ENCODE assay signal across 10 cellular contexts in genomic region chr12:131511803-131512564, GRCh38.
A peak's percentile ranks its signal among the peaks of the same experiment; 100 is the strongest.
DNase-seq lines count a peak whose midpoint lies in the region; ATAC-seq, FAIRE-seq and TF ChIP-seq lines count a peak whose summit lies in the region.
"Had no signal": no experiment of that assay in that cellular context is flagged by ENCODE, and none has a peak within 500 bp of the region (broad histone marks: within the 10 kb centered on the region; RNA-seq: fewer than 3 reads in every experiment).

No MANE protein-coding gene starts in this region.

- H3K27me3 ChIP-seq in H1 (replicated peaks in 1 of 4; ENCODE audit: control insufficient read depth in 3 of 4, extremely low read depth in 1 of 4, insufficient read depth in 3 of 4, low read length in 3 of 4): no peaks in the 10 kb centered on the region
- H3K27me3 ChIP-seq: ovary had no signal

- H3K4me1 Mint-ChIP-seq in chondrocyte (ENCODE audit: low read depth): peaks cover 5% of the 10 kb centered on the region

- peaks cover 2% of the 10 kb centered on the region for H3K36me3 Mint-ChIP-seq in chondrocyte (ENCODE audit: low read depth)

- no peaks in the 10 kb centered on the region for H3K79me1 ChIP-seq in H1 (ENCODE audit: low read depth, low read length)

- 0 out of 2 replicates have a peak overlapping the region, but pooled peaks have one; percentile 3 for H2BK20ac ChIP-seq in H1 (ENCODE audit: low read length)

- no peak overlapping the region for H3K56ac ChIP-seq in H1 (replicated peaks; ENCODE audit: insufficient read length, low read depth, low read length)

- H2BK15ac ChIP-seq in H1 (ENCODE audit: low read length): peak overlapping the region; percentile 88; the same call in 1 of the 2 replicates

- peak overlapping the region; percentile 84 for H2BK12ac ChIP-seq in H1 (ENCODE audit: low read depth, low read length)

- peaks cover 0 to 10% (median 5%) of the 10 kb centered on the region in 4 experiments; a peak in 5 of 7 replicates for H3K4me1 ChIP-seq in H1 (replicated peaks in 1 of 4; ENCODE audit: control insufficient read depth in 3 of 4, insufficient read depth in 4 of 4, low read length in 3 of 4)

- H3K4me3 Mint-ChIP-seq in chondrocyte (ENCODE audit: unreplicated experiment): no peak overlapping the region

- H3K9ac ChIP-seq in H1 (replicated peaks in 1 of 4; ENCODE audit: extremely low read depth in 1 of 4, low read depth in 3 of 4, low read length in 3 of 4): no peak overlapping the region

- no peak overlapping the region for H2AK5ac ChIP-seq in H1 (ENCODE audit: low read depth, low read length)

- H2AFZ ChIP-seq in H1 (ENCODE audit: low read length): no peak overlapping the region

- POLR2A ChIA-PET in H1 (lab: Charles Lee; ENCODE audit: partially characterized antibody): no interaction called here

- H3K23me2 ChIP-seq in H1 (ENCODE audit: low read depth, low read length): no peaks in the 10 kb centered on the region

- peaks cover 13% of the 10 kb centered on the region for H3K9me3 Mint-ChIP-seq in chondrocyte (ENCODE audit: low read depth)

- FAIRE-seq in H1 (lab: Jason Lieb, UNC): no peak

- intact Hi-C loops in Right ventricle myocardium inferior (cut with DNase I): no loop called here

- H3K27ac Mint-ChIP-seq in chondrocyte (ENCODE audit: unreplicated experiment): no peak overlapping the region

- no peak overlapping the region for H2BK120ac ChIP-seq in H1 (replicated peaks; ENCODE audit: low read depth, low read length)

- peak; percentile 21 for ATAC-seq in GM18511 (IDR thresholded peaks at IDR 0.05; ENCODE audit: unreplicated experiment)
- ATAC-seq in GM21576 (IDR thresholded peaks at IDR 0.05; ENCODE audit: unreplicated experiment): peak; percentile 22
- peak; percentile 33 for ATAC-seq in HG03432 (IDR thresholded peaks at IDR 0.05; ENCODE audit: unreplicated experiment)
- no peak for ATAC-seq in Right ventricle myocardium inferior

- no peak overlapping the region for H4K5ac ChIP-seq in H1 (ENCODE audit: insufficient read length, low read depth, low read length)

- DNase-seq in H1 (ENCODE audit: low read depth in 1 of 2, low spot score in 2 of 2) (no peak), chondrocyte (ENCODE audit: low spot score) (no peak), Right ventricle myocardium inferior (ENCODE audit: missing footprints) (no peak), putamen (ENCODE audit: low spot score) (no peak)
- no peak for DNase-seq in stimulated activated CD4-positive, alpha-beta T cell treated with anti-CD3 and anti-CD28 coated beads, Interleukin-15, amount 100 ng/mL, for 24 hours
- DNase-seq: NCI-H187, ovary had no signal

- no peak overlapping the region for H3K4me3 ChIP-seq in H1 (ENCODE audit: extremely low read depth in 1 of 4, insufficient read depth in 2 of 4, low read depth in 3 of 4, low read length in 4 of 4)
- H3K4me3 ChIP-seq: ovary had no signal

- H4K8ac ChIP-seq in H1 (ENCODE audit: extremely low read depth, insufficient read depth, low read length): no peak overlapping the region

- H3K4me2 ChIP-seq in H1 (ENCODE audit: insufficient read depth in 1 of 2, low read depth in 2 of 2, low read length in 2 of 2): no peak overlapping the region

- H3K14ac ChIP-seq in H1 (ENCODE audit: insufficient read length): no peak overlapping the region

- CTCF ChIA-PET in H1 (lab: Charles Lee; ENCODE audit: partially characterized antibody): interaction anchor here (1.0 to 1.3 kb wide), 2 partner anchors 24 to 50 kb away, joined by 3 to 4 read pairs; no protein-coding TSS in a partner anchor

- peak overlapping the region; percentile 46 for H4K91ac ChIP-seq in H1 (replicated peaks; ENCODE audit: insufficient read length, low read length)

- H3K4ac ChIP-seq in H1 (replicated peaks; ENCODE audit: insufficient read length, low read depth, low read length): no peak overlapping the region

- no peak for TF ChIP-seq RAD21 in H1 (IDR thresholded peaks at IDR 0.05 in 1 of 2, conservative IDR thresholded peaks at IDR 0.05 in 1 of 2; ENCODE audit: low read depth in 2 of 2, low read length in 2 of 2)

- H4K20me1 ChIP-seq in H1 (replicated peaks in 1 of 2; ENCODE audit: control insufficient read depth in 1 of 2, insufficient read depth in 2 of 2, low read length in 2 of 2): no peaks in the 10 kb centered on the region

- TF ChIP-seq POLR2A in H1 (IDR thresholded peaks at IDR 0.05; ENCODE audit: control extremely low read depth in 1 of 2, low read depth in 2 of 2, low read length in 2 of 2): no peak

- 87% methylated on average over 11 of the region's 11 CpGs; no CpG with 5 or more reads in 1 of the 2 experiments for WGBS in H1 (ENCODE audit: extremely low coverage in 1 of 2, insufficient coverage in 1 of 2, insufficient read length in 1 of 2, insufficient replicate concordance in 2 of 2, low coverage in 1 of 2, low lambda C conversion rate in 2 of 2, missing lambda C conversion rate in 1 of 2), 2 experiments

- H3K27me3 Mint-ChIP-seq in chondrocyte (ENCODE audit: low read depth): peaks cover 10% of the 10 kb centered on the region

- TF ChIP-seq EP300 in H1 (IDR thresholded peaks at IDR 0.05; ENCODE audit: borderline replicate concordance in 1 of 2, low read depth in 2 of 2, low read length in 2 of 2): no peak

- H3K23ac ChIP-seq in H1 (ENCODE audit: insufficient read length): no peak overlapping the region

- peak overlapping the region; percentile 32; the same call in 1 of the 2 replicates for H3K18ac ChIP-seq in H1 (ENCODE audit: extremely low read depth, low read length)

- H3K36me3 ChIP-seq in H1 (ENCODE audit: control insufficient read depth in 2 of 4, insufficient read depth in 4 of 4, low read length in 3 of 4): no peaks in the 10 kb centered on the region
- H3K36me3 ChIP-seq: ovary had no signal

- H3K9me3 ChIP-seq in H1 (ENCODE audit: insufficient read depth in 2 of 2, low read depth in 1 of 2, low read length in 1 of 2): no peaks in the 10 kb centered on the region
- H3K9me3 ChIP-seq: ovary had no signal

- no peaks in the 10 kb centered on the region for H3K79me2 ChIP-seq in H1 (ENCODE audit: control insufficient read depth in 1 of 2, insufficient read depth in 2 of 2, low read length in 2 of 2)

- TF ChIP-seq CTCF in H1 (IDR thresholded peaks at IDR 0.05; ENCODE audit: control extremely low read depth in 1 of 3, insufficient read depth in 1 of 3, low read depth in 1 of 3, low read length in 3 of 3) (no peak), chondrocyte (IDR thresholded peaks at IDR 0.05) (no peak)

- no peak overlapping the region for H3K27ac ChIP-seq in H1 (ENCODE audit: low read depth, low read length)
- H3K27ac ChIP-seq: ovary had no signal

- H2BK5ac ChIP-seq in H1 (ENCODE audit: low read depth, low read length): no peak overlapping the region

TF ChIP-seq in H1, 55 proteins besides CTCF, POLR2A, EP300 and RAD21:
- no peak for TF ChIP-seq PHF8 (conservative IDR thresholded peaks at IDR 0.05; ENCODE audit: low read depth, low read length)
